In genomic region chr19:34310494-34310981, GRCh38 we compare ENCODE assay signal across 12 cellular contexts. TPM values are rescaled to one million over a fixed set of nuclear protein-coding genes. Genes with fewer than 3 reads are reported as not detected.
DNase-seq lines count a peak whose midpoint lies in the region; ATAC-seq and TF ChIP-seq lines count a peak whose summit lies in the region.
"Had no signal": no experiment of that assay in that cellular context is flagged by ENCODE, and none has a peak within 500 bp of the region (broad histone marks: within the 10 kb centered on the region; RNA-seq: fewer than 3 reads in every experiment).

No MANE protein-coding gene starts in this region.

- H3K27me3 Mint-ChIP-seq in activated CD4-positive, alpha-beta memory T cell treated with anti-CD3 and anti-CD28 coated beads for 36 hours = no peaks in the 10 kb centered on the region
- H3K27me3 Mint-ChIP-seq in activated CD4-positive, alpha-beta memory T cell treated with anti-CD3 and anti-CD28 coated beads, Interleukin-2, amount 10 ng/mL, durations not matched to agents 7 days and 5 days = no peaks in the 10 kb centered on the region
- no peaks in the 10 kb centered on the region for H3K27me3 Mint-ChIP-seq in effector memory CD8-positive, alpha-beta T cell
- H3K27me3 Mint-ChIP-seq: activated naive CD4-positive, alpha-beta T cell treated with anti-CD3 and anti-CD28 coated beads, Interleukin-2, amount 10 ng/mL, durations not matched to agents 7 days and 5 days had no signal

- intact Hi-C loops in activated CD4-positive, alpha-beta memory T cell treated with anti-CD3 and anti-CD28 coated beads for 36 hours (cut with micrococcal nuclease) = no loop called here
- intact Hi-C loops in spleen (cut with DNase I; ENCODE audit: low total_unique reads) = no loop called here

- no peak overlapping the region for H3K4me3 Mint-ChIP-seq in activated CD4-positive, alpha-beta memory T cell treated with anti-CD3 and anti-CD28 coated beads for 36 hours
- no peak overlapping the region for H3K4me3 Mint-ChIP-seq in activated CD4-positive, alpha-beta memory T cell treated with anti-CD3 and anti-CD28 coated beads, Interleukin-2, amount 10 ng/mL, durations not matched to agents 7 days and 5 days
- peak overlapping the region in 1 of 2 donors; percentile 56 for H3K4me3 Mint-ChIP-seq in effector memory CD8-positive, alpha-beta T cell
- H3K4me3 Mint-ChIP-seq: activated naive CD4-positive, alpha-beta T cell treated with anti-CD3 and anti-CD28 coated beads, Interleukin-2, amount 10 ng/mL, durations not matched to agents 7 days and 5 days had no signal

- H3K9me3 ChIP-seq in spleen = no peaks in the 10 kb centered on the region
- H3K9me3 ChIP-seq: upper lobe of left lung had no signal

- H3K9me3 Mint-ChIP-seq in activated CD4-positive, alpha-beta memory T cell treated with anti-CD3 and anti-CD28 coated beads for 36 hours = no peaks in the 10 kb centered on the region
- no peaks in the 10 kb centered on the region for H3K9me3 Mint-ChIP-seq in activated CD4-positive, alpha-beta memory T cell treated with anti-CD3 and anti-CD28 coated beads, Interleukin-2, amount 10 ng/mL, durations not matched to agents 7 days and 5 days
- H3K9me3 Mint-ChIP-seq in effector memory CD8-positive, alpha-beta T cell = no peaks in the 10 kb centered on the region
- H3K9me3 Mint-ChIP-seq: activated naive CD4-positive, alpha-beta T cell treated with anti-CD3 and anti-CD28 coated beads, Interleukin-2, amount 10 ng/mL, durations not matched to agents 7 days and 5 days had no signal

- peaks cover 8 to 82% (median 57%) of the 10 kb centered on the region in 6 donors for H3K4me1 ChIP-seq in spleen

- peaks cover 0 to 20% (median 0%) of the 10 kb centered on the region in 6 donors for H3K36me3 ChIP-seq in spleen

- no peaks in the 10 kb centered on the region for H3K36me3 Mint-ChIP-seq in activated CD4-positive, alpha-beta memory T cell treated with anti-CD3 and anti-CD28 coated beads for 36 hours
- peaks cover 11% of the 10 kb centered on the region for H3K36me3 Mint-ChIP-seq in activated CD4-positive, alpha-beta memory T cell treated with anti-CD3 and anti-CD28 coated beads, Interleukin-2, amount 10 ng/mL, durations not matched to agents 7 days and 5 days (ENCODE audit: low read depth)
- peaks cover 11% of the 10 kb centered on the region for H3K36me3 Mint-ChIP-seq in effector memory CD8-positive, alpha-beta T cell (ENCODE audit: insufficient read depth)

- no peaks in the 10 kb centered on the region for H3K27me3 ChIP-seq in spleen (replicated peaks in 1 of 7)
- H3K27me3 ChIP-seq: upper lobe of left lung had no signal

- H3K4me3 ChIP-seq in spleen = no peak overlapping the region
- H3K4me3 ChIP-seq: upper lobe of left lung had no signal

- POLR2A ChIA-PET in activated CD4-positive, alpha-beta memory T cell treated with anti-CD3 and anti-CD28 coated beads for 36 hours (lab: Charles Lee) = no interaction called here
- POLR2A ChIA-PET in activated CD4-positive, alpha-beta memory T cell treated with anti-CD3 and anti-CD28 coated beads, Interleukin-2, amount 10 ng/mL, durations not matched to agents 7 days and 5 days (lab: Charles Lee) = interaction anchor here (1.1 kb wide), 1 partner anchor 14 kb away, joined by 4 read pairs; no protein-coding TSS in a partner anchor

- WGBS in spleen, 5 donors = 64 to 82% (median 78%) methylated on average over 6 of the region's 6 CpGs

- H3K27ac ChIP-seq in spleen = peak overlapping the region in 5 of 8 donors; percentile 13 to 85 (median 52)

- H3K27ac Mint-ChIP-seq in activated CD4-positive, alpha-beta memory T cell treated with anti-CD3 and anti-CD28 coated beads for 36 hours = peak overlapping the region; percentile 47
- no peak overlapping the region for H3K27ac Mint-ChIP-seq in activated CD4-positive, alpha-beta memory T cell treated with anti-CD3 and anti-CD28 coated beads, Interleukin-2, amount 10 ng/mL, durations not matched to agents 7 days and 5 days
- H3K27ac Mint-ChIP-seq in effector memory CD8-positive, alpha-beta T cell = peak overlapping the region; percentile 97
- H3K27ac Mint-ChIP-seq: activated naive CD4-positive, alpha-beta T cell treated with anti-CD3 and anti-CD28 coated beads, Interleukin-2, amount 10 ng/mL, durations not matched to agents 7 days and 5 days had no signal

- no peak for ATAC-seq in effector memory CD8-positive, alpha-beta T cell (replicated peaks)
- ATAC-seq in HG03280 (IDR thresholded peaks at IDR 0.05; ENCODE audit: unreplicated experiment) = no peak

- TF ChIP-seq CTCF in spleen (IDR thresholded peaks at IDR 0.05 in 8 of 11, conservative IDR thresholded peaks at IDR 0.05 in 3 of 11) = no peak

- no peak for DNase-seq in activated CD4-positive, alpha-beta memory T cell treated with anti-CD3 and anti-CD28 coated beads for 36 hours
- no peak for DNase-seq in activated CD4-positive, alpha-beta memory T cell treated with anti-CD3 and anti-CD28 coated beads, Interleukin-2, amount 10 ng/mL, durations not matched to agents 7 days and 5 days
- DNase-seq in NCI-H2196 (lab: John Stamatoyannopoulos, UW; ENCODE audit: unreplicated experiment) = peak; percentile 61
- DNase-seq in effector memory CD8-positive, alpha-beta T cell = no peak
- no peak for DNase-seq in spleen
- DNase-seq in AG20443 (ENCODE audit: low spot score) = no peak
- no peak for DNase-seq in foreskin melanocyte
- DNase-seq: activated naive CD4-positive, alpha-beta T cell treated with anti-CD3 and anti-CD28 coated beads, Interleukin-2, amount 10 ng/mL, durations not matched to agents 7 days and 5 days; NCI-H1694 treated with DMSO at 0.1 percent for 48 hours; T-helper 2 cell; upper lobe of left lung had no signal

- no peak for TF ChIP-seq POLR2A in spleen (IDR thresholded peaks at IDR 0.05)

- H3K4me1 Mint-ChIP-seq in activated CD4-positive, alpha-beta memory T cell treated with anti-CD3 and anti-CD28 coated beads for 36 hours (ENCODE audit: low read depth) = peaks cover 47% of the 10 kb centered on the region
- peaks cover 30% of the 10 kb centered on the region for H3K4me1 Mint-ChIP-seq in activated CD4-positive, alpha-beta memory T cell treated with anti-CD3 and anti-CD28 coated beads, Interleukin-2, amount 10 ng/mL, durations not matched to agents 7 days and 5 days
- H3K4me1 Mint-ChIP-seq in effector memory CD8-positive, alpha-beta T cell (ENCODE audit: low read depth in 2 of 2) = peaks cover 28 to 46% of the 10 kb centered on the region in 2 donors

- CTCF ChIA-PET in activated CD4-positive, alpha-beta memory T cell treated with anti-CD3 and anti-CD28 coated beads for 36 hours (lab: Charles Lee) = no interaction called here
- CTCF ChIA-PET in activated CD4-positive, alpha-beta memory T cell treated with anti-CD3 and anti-CD28 coated beads, Interleukin-2, amount 10 ng/mL, durations not matched to agents 7 days and 5 days (lab: Charles Lee) = interaction anchor here (1.2 kb wide), 1 partner anchor 33 kb away, joined by 3 read pairs; no protein-coding TSS in a partner anchor

RNA-seq across cellular contexts. Expression of gene GPI, which starts 54.5 kb away (rescaled TPM):
- 100 to 1,000 TPM; 549 to 564 TPM for total RNA-seq in activated CD4-positive, alpha-beta memory T cell treated with anti-CD3 and anti-CD28 coated beads for 36 hours
- 100 to 1,000 TPM; 658 to 662 TPM for total RNA-seq in activated CD4-positive, alpha-beta memory T cell treated with anti-CD3 and anti-CD28 coated beads, Interleukin-2, amount 10 ng/mL, durations not matched to agents 7 days and 5 days
- 100 to 1,000 TPM in 6 of 7 donors, 10 to 100 TPM in 1; 96.6 to 257 (median 171) TPM for total RNA-seq in spleen
- polyA plus RNA-seq in spleen = 10 to 100 TPM; 57.5 to 76.9 (median 63.7) TPM

RNA-seq across cellular contexts. Expression of gene GARRE1, which starts 56.2 kb away (rescaled TPM):
- total RNA-seq in activated CD4-positive, alpha-beta memory T cell treated with anti-CD3 and anti-CD28 coated beads for 36 hours = 10 to 100 TPM; 11.7 to 11.9 TPM
- 10 to 100 TPM; 14.3 to 14.4 TPM for total RNA-seq in activated CD4-positive, alpha-beta memory T cell treated with anti-CD3 and anti-CD28 coated beads, Interleukin-2, amount 10 ng/mL, durations not matched to agents 7 days and 5 days
- total RNA-seq in spleen = 10 to 100 TPM; 32.5 to 70.6 (median 48.1) TPM
- polyA plus RNA-seq in spleen = 10 to 100 TPM in 1 of 3 donors, 1 to 10 TPM in 2; 6.2 to 15.5 (median 8.5) TPM
